Comparison of ENCODE assay signal across 12 cellular contexts in the genomic region with DNA sequence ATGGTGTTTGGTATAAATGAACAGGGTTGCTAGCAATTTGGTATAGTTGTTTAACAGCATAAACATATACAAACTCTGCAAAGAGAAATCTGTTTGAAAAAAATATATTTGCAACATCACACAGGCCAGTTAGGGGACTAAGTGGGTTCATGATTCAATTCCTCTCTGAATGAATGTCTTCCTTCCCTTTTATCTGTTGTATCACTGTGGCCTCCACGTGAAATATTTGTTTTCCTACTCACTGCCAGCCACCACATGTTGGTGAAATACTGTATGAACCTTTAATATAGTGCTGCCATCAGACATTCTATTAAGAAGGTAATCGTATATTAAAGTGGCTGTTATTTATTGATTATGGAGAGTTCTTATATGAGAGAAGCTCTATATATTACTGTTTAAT.
DNase-seq lines count a peak whose midpoint lies in the region; ATAC-seq and TF ChIP-seq lines count a peak whose summit lies in the region.
"Had no signal": no experiment of that assay in that cellular context is flagged by ENCODE, and none has a peak within 500 bp of the region (broad histone marks: within the 10 kb centered on the region; RNA-seq: fewer than 3 reads in every experiment).

No MANE protein-coding gene starts in this region.

- H3K27ac ChIP-seq in left ventricle myocardium inferior (replicated peaks) (peak overlapping the region; percentile 94), vagina (peak overlapping the region; percentile 97)
- no peak overlapping the region for H3K27ac ChIP-seq in naive thymus-derived CD4-positive, alpha-beta T cell (ENCODE audit: low read depth, low read length)

- TF ChIP-seq CTCF in left ventricle myocardium inferior (IDR thresholded peaks at IDR 0.05; ENCODE audit: borderline replicate concordance) (no peak), vagina (IDR thresholded peaks at IDR 0.05) (no peak)

- H3K36me3 Mint-ChIP-seq in naive thymus-derived CD4-positive, alpha-beta T cell = peaks cover 21 to 84% (median 80%) of the 10 kb centered on the region in 5 donors

- peak overlapping the region in 2 of 9 donors; percentile 50 to 62 for H3K27ac Mint-ChIP-seq in naive thymus-derived CD4-positive, alpha-beta T cell

- TF ChIP-seq POLR2A in vagina (IDR thresholded peaks at IDR 0.05) = no peak

- peaks cover 44 to 95% (median 75%) of the 10 kb centered on the region in 7 donors for H3K4me1 Mint-ChIP-seq in naive thymus-derived CD4-positive, alpha-beta T cell

- ATAC-seq in Right ventricle myocardium inferior = no peak
- ATAC-seq in naive thymus-derived CD4-positive, alpha-beta T cell = peak; percentile 37

- DNase-seq in left ventricle myocardium inferior = no peak
- DNase-seq in Right ventricle myocardium inferior (ENCODE audit: missing footprints) = no peak
- DNase-seq in amniotic epithelial cell (ENCODE audit: low read depth) = peak; percentile 49
- no peak for DNase-seq in naive thymus-derived CD4-positive, alpha-beta T cell
- DNase-seq in vagina (ENCODE audit: extremely low spot score in 2 of 2) = no peak
- no peak for DNase-seq in COLO829 (ENCODE audit: low spot score)
- no peak for DNase-seq in HUDEP-2 (lab: John Stamatoyannopoulos, UW; ENCODE audit: unreplicated experiment in 76 of 76)
- no peak for DNase-seq in activated gamma-delta T cell (lab: John Stamatoyannopoulos, UW)
- DNase-seq: activated gamma-delta T cell treated with Interleukin-2 at 50 U/mL for 16 hours; midbrain; NCI-H2227 treated with DMSO at 0.1 percent for 48 hours; stimulated activated CD4-positive, alpha-beta T cell treated with anti-CD3 and anti-CD28 coated beads, Interleukin-12 subunit alpha, Interleukin-12 subunit beta, amount 100 ng/mL, for 4 hours had no signal

- H3K4me1 ChIP-seq in left ventricle myocardium inferior (peaks cover 99% of the 10 kb centered on the region), vagina (peaks cover 95% of the 10 kb centered on the region)
- H3K4me1 ChIP-seq in naive thymus-derived CD4-positive, alpha-beta T cell (ENCODE audit: control insufficient read depth in 2 of 2, insufficient read depth in 2 of 2, low read length in 2 of 2) = peaks cover 17 to 24% of the 10 kb centered on the region in 2 donors

- no peaks in the 10 kb centered on the region for H3K27me3 ChIP-seq in left ventricle myocardium inferior (ENCODE audit: low read depth)
- H3K27me3 ChIP-seq in naive thymus-derived CD4-positive, alpha-beta T cell (ENCODE audit: control insufficient read depth in 2 of 2, insufficient read depth in 2 of 2, low read length in 2 of 2) = no peaks in the 10 kb centered on the region
- H3K27me3 ChIP-seq in vagina = no peaks in the 10 kb centered on the region

- POLR2A ChIA-PET in naive thymus-derived CD4-positive, alpha-beta T cell (lab: Charles Lee) = interaction anchor here (2.0 kb wide), 1 partner anchor 8 kb away, joined by 6 read pairs; no protein-coding TSS in a partner anchor

- no peaks in the 10 kb centered on the region for H3K27me3 Mint-ChIP-seq in naive thymus-derived CD4-positive, alpha-beta T cell

- H3K4me3 Mint-ChIP-seq in naive thymus-derived CD4-positive, alpha-beta T cell = no peak overlapping the region

- H3K9me3 ChIP-seq in left ventricle myocardium inferior (replicated peaks) (no peaks in the 10 kb centered on the region), vagina (no peaks in the 10 kb centered on the region)
- H3K9me3 ChIP-seq in naive thymus-derived CD4-positive, alpha-beta T cell (ENCODE audit: control insufficient read depth in 2 of 3, low read length in 3 of 3) = no peaks in the 10 kb centered on the region

- intact Hi-C loops in left ventricle myocardium inferior (cut with micrococcal nuclease) = no loop called here
- intact Hi-C loops in Right ventricle myocardium inferior (cut with DNase I) = no loop called here
- intact Hi-C loops in naive thymus-derived CD4-positive, alpha-beta T cell (cut with micrococcal nuclease) = no loop called here
- intact Hi-C loops in vagina (cut with DNase I) = loop anchor here (5.0 kb wide), 1 partner anchor 39 kb away; no protein-coding TSS in a partner anchor

- H3K36me3 ChIP-seq in left ventricle myocardium inferior (peaks cover 22% of the 10 kb centered on the region), vagina (peaks cover 0 to 10% of the 10 kb centered on the region in 2 donors)
- H3K36me3 ChIP-seq in naive thymus-derived CD4-positive, alpha-beta T cell (ENCODE audit: control insufficient read depth in 2 of 3, insufficient read depth in 3 of 3, low read length in 3 of 3) = peaks cover 3 to 20% (median 12%) of the 10 kb centered on the region in 3 experiments

- H3K4me3 ChIP-seq in left ventricle myocardium inferior (peak overlapping the region; percentile 68), vagina (peak overlapping the region in 1 of 2 donors; percentile 39)
- no peak overlapping the region for H3K4me3 ChIP-seq in naive thymus-derived CD4-positive, alpha-beta T cell (ENCODE audit: low read length)

- CTCF ChIA-PET in naive thymus-derived CD4-positive, alpha-beta T cell (lab: Charles Lee) = interaction anchor here (1.0 to 1.1 kb wide), 2 partner anchors 156 to 187 kb away, joined by 3 to 4 read pairs; no protein-coding TSS in a partner anchor

- H3K9me3 Mint-ChIP-seq in naive thymus-derived CD4-positive, alpha-beta T cell = peaks cover 0 to 9% (median 0%) of the 10 kb centered on the region in 11 donors
